In genomic region chr7:31896929-31897328, GRCh38 we compare ENCODE assay signal across 1 cellular context.
TF ChIP-seq lines count a peak whose summit lies in the region.

No MANE protein-coding gene starts in this region.

TF ChIP-seq in HEK293, 187 proteins besides CTCF, POLR2A, EP300 and RAD21 (continued from another document):
- TF ChIP-seq WT1 (tag by site-specific recombination; IDR thresholded peaks at IDR 0.05) (peak; percentile 57), ZNF404 (tag by site-specific recombination; IDR thresholded peaks at IDR 0.05) (no peak), HIC1 (tag by site-specific recombination; IDR thresholded peaks at IDR 0.05) (0 out of 2 replicates have a peak, but pooled peaks have one; percentile 31)
